ENCODE assay signal across 1 cellular context in genomic region chr11:124798991-124799383, GRCh38.
TF ChIP-seq lines count a peak whose summit lies in the region.

No MANE protein-coding gene starts in this region.

TF ChIP-seq in HepG2, 621 proteins besides CTCF, POLR2A, EP300 and RAD21:
- TF ChIP-seq AGO1 (IDR thresholded peaks at IDR 0.05; ENCODE audit: low read depth, low read length, poor library complexity, severe bottlenecking) (no peak), IKZF1 (IDR thresholded peaks at IDR 0.05) (no peak), IKZF5 (CRISPR knock-in tag; IDR thresholded peaks at IDR 0.05) (no peak), STAG1 (CRISPR knock-in tag; IDR thresholded peaks at IDR 0.05) (no peak), ZNF792 (CRISPR knock-in tag; IDR thresholded peaks at IDR 0.05) (no peak), ZNF790 (CRISPR knock-in tag; IDR thresholded peaks at IDR 0.05; ENCODE audit: borderline replicate concordance) (no peak), ZNF850 (CRISPR knock-in tag; conservative IDR thresholded peaks at IDR 0.05) (no peak), ZNF230 (CRISPR knock-in tag; IDR thresholded peaks at IDR 0.05) (no peak), E2F2 (CRISPR knock-in tag; IDR thresholded peaks at IDR 0.05; ENCODE audit: borderline replicate concordance) (no peak), KAT8 (CRISPR knock-in tag; IDR thresholded peaks at IDR 0.05) (no peak), ETS1 (CRISPR knock-in tag; IDR thresholded peaks at IDR 0.05) (no peak), RBFOX2 (IDR thresholded peaks at IDR 0.05; ENCODE audit: low read depth, low read length) (no peak), USF2 (IDR thresholded peaks at IDR 0.05; ENCODE audit: low read depth, low read length) (no peak), USF2 (CRISPR knock-in tag; IDR thresholded peaks at IDR 0.05; ENCODE audit: borderline replicate concordance) (no peak)
